Comparison of ENCODE assay signal across 25 cellular contexts in genomic region chr4:52071786-52072552, GRCh38.
DNase-seq lines count a peak whose midpoint lies in the region; ATAC-seq, FAIRE-seq and TF ChIP-seq lines count a peak whose summit lies in the region.
"Had no signal": no experiment of that assay in that cellular context is flagged by ENCODE, and none has a peak within 500 bp of the region (broad histone marks: within the 10 kb centered on the region; RNA-seq: fewer than 3 reads in every experiment).

No MANE protein-coding gene starts in this region.

- no peak for TF ChIP-seq CTCF in nephron progenitor cell (IDR thresholded peaks at IDR 0.05)

- H3K27me3 Mint-ChIP-seq in nephron progenitor cell (ENCODE audit: low read depth, poor library complexity), result peaks cover 36% of the 10 kb centered on the region

- DNase-seq in ACHN, result peak; percentile 26
- peak; percentile 59 for DNase-seq in ecto neural progenitor cell (ENCODE audit: low spot score)
- DNase-seq in kidney glomerular epithelial cell (lab: John Stamatoyannopoulos, UW), result peak; percentile 57
- DNase-seq in nephron progenitor cell, result no peak
- no peak for DNase-seq in NCI-H2081 (lab: John Stamatoyannopoulos, UW)
- no peak for DNase-seq in AG08395 (ENCODE audit: low spot score)
- no peak for DNase-seq in H54 (ENCODE audit: insufficient read length, low spot score)
- DNase-seq: BE2C, DMS53, GDM1, MM.1S, NCI-H1048, NCI-H1436, NCI-H1930, NCI-H345, NCI-H524, NCI-H82, OCI-M1, SJCRH30 had no signal

- H3K36me3 Mint-ChIP-seq in nephron progenitor cell (ENCODE audit: low read depth), result peaks cover 5% of the 10 kb centered on the region

- no peak for TF ChIP-seq POLR2A in H54 (IDR thresholded peaks at IDR 0.05; ENCODE audit: low read depth, low read length)

- H3K27ac Mint-ChIP-seq in nephron progenitor cell, result peak overlapping the region; percentile 31

- in situ Hi-C loops in ACHN (cut with HindIII; ENCODE audit: low pct_ligation_motif_present, low pct_unique_long_range_greater_than_20kb, low sequenced_read_pairs), result no loop called here

- H3K4me3 Mint-ChIP-seq in nephron progenitor cell, result no peak overlapping the region

- no peak for ATAC-seq in HG03039 (IDR thresholded peaks at IDR 0.05; ENCODE audit: unreplicated experiment)
- ATAC-seq: K562 had no signal

- FAIRE-seq in H54 (lab: Jason Lieb, UNC), result no peak
- FAIRE-seq: A204.1, D721Med, GM18507, K562, RCC 7860 had no signal

- peaks cover 13% of the 10 kb centered on the region for H3K4me1 Mint-ChIP-seq in nephron progenitor cell

- H3K9me3 Mint-ChIP-seq in nephron progenitor cell, result peaks cover 5% of the 10 kb centered on the region

Comparison
In these comparisons a context has a peak if more than half of its experiments do, and no peak if none do; other contexts are left out.
1. DNase-seq: peak in ACHN (single experiment), ecto neural progenitor cell (single experiment) and kidney glomerular epithelial cell (single experiment); none in nephron progenitor cell (single experiment), NCI-H2081 (0 of 2), AG08395 (single experiment) and H54 (single experiment).